In genomic region chr12:46265102-46265501, GRCh38 we compare ENCODE assay signal across 2 cellular contexts.
TF ChIP-seq lines count a peak whose summit lies in the region.

No MANE protein-coding gene starts in this region.

TF ChIP-seq in HCT116, 20 proteins besides CTCF, POLR2A, EP300 and RAD21:
- TF ChIP-seq EGR1 (IDR thresholded peaks at IDR 0.05; ENCODE audit: low read depth): no peak
- TF ChIP-seq JUND (IDR thresholded peaks at IDR 0.05): no peak
- TF ChIP-seq, protein P1, sequence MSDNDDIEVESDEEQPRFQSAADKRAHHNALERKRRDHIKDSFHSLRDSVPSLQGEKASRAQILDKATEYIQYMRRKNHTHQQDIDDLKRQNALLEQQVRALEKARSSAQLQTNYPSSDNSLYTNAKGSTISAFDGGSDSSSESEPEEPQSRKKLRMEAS (IDR thresholded peaks at IDR 0.05): no peak
- TF ChIP-seq EZH2phosphoT487 (IDR thresholded peaks at IDR 0.05; ENCODE audit: borderline replicate concordance): no peak
- TF ChIP-seq POLR2AphosphoS5 (IDR thresholded peaks at IDR 0.05; ENCODE audit: low read depth, low read length): no peak
- no peak for TF ChIP-seq ELF1 (IDR thresholded peaks at IDR 0.05; ENCODE audit: borderline replicate concordance, low read depth)
- TF ChIP-seq TCF7L2 (IDR thresholded peaks at IDR 0.05; ENCODE audit: borderline replicate concordance, extremely low read depth, insufficient read depth, insufficient read length): no peak
- no peak for TF ChIP-seq ZBTB33 (IDR thresholded peaks at IDR 0.05; ENCODE audit: extremely low read depth, insufficient replicate concordance, low read length)
- no peak for TF ChIP-seq CEBPB (IDR thresholded peaks at IDR 0.05; ENCODE audit: low read depth)
- TF ChIP-seq SP1 (IDR thresholded peaks at IDR 0.05; ENCODE audit: low read depth): no peak
- no peak for TF ChIP-seq SRF (IDR thresholded peaks at IDR 0.05; ENCODE audit: low read depth)
- TF ChIP-seq ZFX (IDR thresholded peaks at IDR 0.05): no peak
- TF ChIP-seq CBX3 (IDR thresholded peaks at IDR 0.05; ENCODE audit: low read depth): no peak
- TF ChIP-seq, protein P2, sequence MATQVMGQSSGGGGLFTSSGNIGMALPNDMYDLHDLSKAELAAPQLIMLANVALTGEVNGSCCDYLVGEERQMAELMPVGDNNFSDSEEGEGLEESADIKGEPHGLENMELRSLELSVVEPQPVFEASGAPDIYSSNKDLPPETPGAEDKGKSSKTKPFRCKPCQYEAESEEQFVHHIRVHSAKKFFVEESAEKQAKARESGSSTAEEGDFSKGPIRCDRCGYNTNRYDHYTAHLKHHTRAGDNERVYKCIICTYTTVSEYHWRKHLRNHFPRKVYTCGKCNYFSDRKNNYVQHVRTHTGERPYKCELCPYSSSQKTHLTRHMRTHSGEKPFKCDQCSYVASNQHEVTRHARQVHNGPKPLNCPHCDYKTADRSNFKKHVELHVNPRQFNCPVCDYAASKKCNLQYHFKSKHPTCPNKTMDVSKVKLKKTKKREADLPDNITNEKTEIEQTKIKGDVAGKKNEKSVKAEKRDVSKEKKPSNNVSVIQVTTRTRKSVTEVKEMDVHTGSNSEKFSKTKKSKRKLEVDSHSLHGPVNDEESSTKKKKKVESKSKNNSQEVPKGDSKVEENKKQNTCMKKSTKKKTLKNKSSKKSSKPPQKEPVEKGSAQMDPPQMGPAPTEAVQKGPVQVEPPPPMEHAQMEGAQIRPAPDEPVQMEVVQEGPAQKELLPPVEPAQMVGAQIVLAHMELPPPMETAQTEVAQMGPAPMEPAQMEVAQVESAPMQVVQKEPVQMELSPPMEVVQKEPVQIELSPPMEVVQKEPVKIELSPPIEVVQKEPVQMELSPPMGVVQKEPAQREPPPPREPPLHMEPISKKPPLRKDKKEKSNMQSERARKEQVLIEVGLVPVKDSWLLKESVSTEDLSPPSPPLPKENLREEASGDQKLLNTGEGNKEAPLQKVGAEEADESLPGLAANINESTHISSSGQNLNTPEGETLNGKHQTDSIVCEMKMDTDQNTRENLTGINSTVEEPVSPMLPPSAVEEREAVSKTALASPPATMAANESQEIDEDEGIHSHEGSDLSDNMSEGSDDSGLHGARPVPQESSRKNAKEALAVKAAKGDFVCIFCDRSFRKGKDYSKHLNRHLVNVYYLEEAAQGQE (IDR thresholded peaks at IDR 0.05; ENCODE audit: low read depth): no peak

TF ChIP-seq in GM12878, 131 proteins besides CTCF, POLR2A, EP300 and RAD21:
- TF ChIP-seq MTA3 (IDR thresholded peaks at IDR 0.05; ENCODE audit: borderline replicate concordance, low read length) (no peak), MXI1 (IDR thresholded peaks at IDR 0.05; ENCODE audit: low read depth, low read length) (0 out of 2 replicates have a peak, but pooled peaks have one; percentile 3)
TF ChIP-seq in GM12878: peak in this region for 1.
